Comparison of ENCODE assay signal across 33 cellular contexts in genomic region chr1:162488219-162488618, GRCh38.
"Had no signal": no experiment of that assay in that cellular context is flagged by ENCODE, and none has a peak within 500 bp of the region (broad histone marks: within the 10 kb centered on the region; RNA-seq: fewer than 3 reads in every experiment).

No MANE protein-coding gene starts in this region.

- H3K36me3 ChIP-seq: adrenal gland, breast epithelium, cardiac muscle cell, colonic mucosa, WERI-Rb-1 had no signal

- ATAC-seq: activated CD4-positive, CD25-positive, alpha-beta regulatory T cell treated with anti-CD3 and anti-CD28 coated beads, Interleukin-2, amount 50 U/mL, for 24 hours; activated CD8-positive, alpha-beta T cell treated with anti-CD3 and anti-CD28 coated beads for 36 hours; activated naive CD8-positive, alpha-beta T cell treated with anti-CD3 and anti-CD28 coated beads, Interleukin-2, amount 50 U/mL, for 24 hours; activated T-cell treated with anti-CD3 and anti-CD28 coated beads, Interleukin-2, amount 50 U/mL, for 4 hours; activated T-helper 17 cell treated with anti-CD3 and anti-CD28 coated beads, Interleukin-2, amount 50 U/mL, for 72 hours; body of pancreas; esophagus mucosa; T-helper 17 cell had no signal

- DNase-seq: activated B cell treated with CpG ODN at 0.5 μM for 24 hours; activated CD4-positive, alpha-beta T cell treated with anti-CD3 and anti-CD28 coated beads for 48 hours; activated CD4-positive, alpha-beta T cell treated with anti-CD3 and anti-CD28 coated beads, Interleukin-2, amount 50 U/mL, for 1 hour; activated CD4-positive, alpha-beta T cell treated with anti-CD3 and anti-CD28 coated beads, Interleukin-2, amount 50 U/mL, for 48 hours; activated CD8-positive, alpha-beta memory T cell treated with anti-CD3 and anti-CD28 coated beads for 24 hours; activated CD8-positive, alpha-beta T cell treated with anti-CD3 and anti-CD28 coated beads for 36 hours; activated effector memory CD4-positive, alpha-beta T cell treated with Interleukin-2 at 50 U/mL for 16 hours; activated gamma-delta T cell treated with Interleukin-2 at 50 U/mL for 16 hours; activated naive CD4-positive, alpha-beta T cell treated with Interleukin-2 at 50 U/mL for 16 hours; activated naive CD8-positive, alpha-beta T cell treated with anti-CD3 and anti-CD28 coated beads for 36 hours; activated naive CD8-positive, alpha-beta T cell treated with anti-CD3 and anti-CD28 coated beads, Interleukin-2, amount 50 U/mL, for 24 hours; activated T-cell treated with anti-CD3 and anti-CD28 coated beads, Interleukin-2, amount 50 U/mL, for 4 hours; adrenal gland; amygdala; aorta; body of pancreas; central memory CD4-positive, alpha-beta T cell; cerebellar nuclear complex; colonic mucosa; effector CD8-positive, alpha-beta T cell; foreskin fibroblast; glutamatergic neuron; T-helper 1 cell; T-helper 17 cell; T1000; WERI-Rb-1 had no signal

- H3K4me3 ChIP-seq: adrenal gland, body of pancreas, breast epithelium, cardiac muscle cell, colonic mucosa had no signal

- H3K4me1 ChIP-seq: adrenal gland, body of pancreas, breast epithelium, colonic mucosa had no signal

- H3K27ac ChIP-seq: adrenal gland, body of pancreas, breast epithelium, cardiac muscle cell, colonic mucosa, WERI-Rb-1 had no signal

- FAIRE-seq: endometrium, frontal cortex had no signal

- H3K9me3 ChIP-seq: adrenal gland, body of pancreas, breast epithelium, colonic mucosa had no signal

- H3K27me3 ChIP-seq: adrenal gland, body of pancreas, colonic mucosa had no signal
